ENCODE assay signal across 21 cellular contexts in the genomic region with DNA sequence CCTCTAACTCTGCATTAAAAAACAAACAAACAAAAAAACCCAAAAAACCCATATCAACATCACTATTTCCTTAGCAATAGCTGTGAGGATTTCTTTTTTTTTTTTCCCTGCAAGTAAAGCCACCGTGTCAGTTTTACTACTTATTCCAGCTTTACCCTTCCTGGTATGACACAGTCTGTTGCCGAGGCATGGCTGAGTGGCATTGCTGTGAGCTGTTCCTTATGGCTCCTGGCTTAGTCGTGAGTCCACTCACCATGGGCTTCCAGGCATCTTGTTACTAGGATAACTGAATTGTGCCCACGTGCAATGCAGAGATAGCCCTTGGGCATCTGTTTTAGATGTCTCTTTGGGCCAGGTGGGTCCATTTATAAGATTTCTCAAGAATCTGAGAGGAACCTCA.
DNase-seq lines count a peak whose midpoint lies in the region; ATAC-seq and TF ChIP-seq lines count a peak whose summit lies in the region.
"Had no signal": no experiment of that assay in that cellular context is flagged by ENCODE, and none has a peak within 500 bp of the region (broad histone marks: within the 10 kb centered on the region; RNA-seq: fewer than 3 reads in every experiment).

No MANE protein-coding gene starts in this region.

- H3K56ac ChIP-seq in IMR-90 (ENCODE audit: extremely low read depth, insufficient read depth, low read length): no peak overlapping the region

- peaks cover 2% of the 10 kb centered on the region; the same call in 1 of the 2 replicates for H3K9me1 ChIP-seq in IMR-90 (ENCODE audit: insufficient read depth, low read length)

- POLR2A ChIA-PET in IMR-90 (lab: Charles Lee; ENCODE audit: unreplicated experiment): no interaction called here

- H3K9ac ChIP-seq in GM23248: no peak overlapping the region
- no peak overlapping the region for H3K9ac ChIP-seq in IMR-90 (ENCODE audit: low read depth, low read length)
- no peak overlapping the region for H3K9ac ChIP-seq in trophoblast cell (ENCODE audit: low read length)
- H3K9ac ChIP-seq: KMS-11 had no signal

- no peak for TF ChIP-seq CTCF in IMR-90 (conservative IDR thresholded peaks at IDR 0.05; ENCODE audit: low read depth, low read length)

- H3K23ac ChIP-seq in IMR-90 (ENCODE audit: low read depth, low read length) (no peak overlapping the region), trophoblast cell (ENCODE audit: low read length) (no peak overlapping the region)

- H4K12ac ChIP-seq in trophoblast cell (ENCODE audit: low read depth, low read length): no peak overlapping the region

- no peak for TF ChIP-seq POLR2A in IMR-90 (IDR thresholded peaks at IDR 0.05; ENCODE audit: low read depth, low read length)

- H2AFZ ChIP-seq in GM23248 (no peak overlapping the region), IMR-90 (replicated peaks; ENCODE audit: low read length, poor library complexity) (peak overlapping the region; percentile 51), trophoblast cell (ENCODE audit: insufficient read depth, low read length, poor library complexity) (no peak overlapping the region)

- no peak overlapping the region for H2BK20ac ChIP-seq in IMR-90 (ENCODE audit: low read depth, low read length)

- no peak overlapping the region; the same call in 1 of the 2 replicates for H2AK5ac ChIP-seq in IMR-90 (ENCODE audit: low read depth, low read length)
- no peak overlapping the region for H2AK5ac ChIP-seq in trophoblast cell (ENCODE audit: low read length)

- 58 to 63% methylated on average over 4 of the region's 4 CpGs for WGBS in GM23248 (ENCODE audit: low coverage in 1 of 2, low lambda C conversion rate in 2 of 2, missing lambda C conversion rate in 2 of 2), 2 experiments
- WGBS in IMR-90 (ENCODE audit: extremely low coverage in 2 of 2, insufficient read length in 1 of 2), 2 experiments: no CpG with 5 or more reads among the region's 4 CpGs
- no CpG with 5 or more reads among the region's 4 CpGs for WGBS in trophoblast cell (ENCODE audit: extremely low coverage, insufficient coverage, insufficient read length)

- TF ChIP-seq RAD21 in IMR-90 (IDR thresholded peaks at IDR 0.05; ENCODE audit: low read length): no peak

- H3K9me2 ChIP-seq in GM23248 (ENCODE audit: insufficient read depth): no peaks in the 10 kb centered on the region

- no peak overlapping the region for H3K27ac ChIP-seq in GM23248
- no peak overlapping the region for H3K27ac ChIP-seq in IMR-90 (ENCODE audit: insufficient read depth, low read length)
- H3K27ac ChIP-seq in trophoblast cell (ENCODE audit: low read depth, low read length): no peak overlapping the region
- H3K27ac ChIP-seq: A549, HL-60, KMS-11, SK-N-MC had no signal

- no peaks in the 10 kb centered on the region for H3K27me3 ChIP-seq in GM23248 (replicated peaks; ENCODE audit: insufficient read depth)
- no peaks in the 10 kb centered on the region for H3K27me3 ChIP-seq in IMR-90 (ENCODE audit: control insufficient read depth, insufficient read depth, low read length)
- no peaks in the 10 kb centered on the region for H3K27me3 ChIP-seq in trophoblast cell (ENCODE audit: insufficient read depth, low read length)

- CTCF ChIA-PET in IMR-90 (lab: Yijun Ruan, JAX): interaction anchor here (0.9 to 1.0 kb wide), 2 partner anchors 9 to 17 kb away, joined by 3 read pairs; no protein-coding TSS in a partner anchor

- DNase-seq in GM23248: peak; percentile 29
- DNase-seq in IMR-90: peak; percentile 20
- no peak for DNase-seq in trophoblast cell
- DNase-seq in NCI-H748 treated with DMSO at 0.1 percent for 48 hours (lab: John Stamatoyannopoulos, UW): no peak
- DNase-seq in cerebellar nuclear complex (lab: John Stamatoyannopoulos, UW): no peak
- DNase-seq: DMS79 treated with DMSO at 0.1 percent for 48 hours, NCI-H1105, NCI-H146, NCI-H2029, NCI-H2227 treated with DMSO at 0.1 percent for 48 hours, NCI-H524, RPMI8226, SHP77 treated with DMSO at 0.1 percent for 48 hours, SW 1271 had no signal

- no peak for ATAC-seq in IMR-90 (ENCODE audit: low read depth)
- ATAC-seq in esophagus mucosa: peak; percentile 66
- no peak for ATAC-seq in HG03025 (IDR thresholded peaks at IDR 0.05; ENCODE audit: low FRiP score, unreplicated experiment)
- no peak for ATAC-seq in GM21526 (IDR thresholded peaks at IDR 0.05; ENCODE audit: low FRiP score, unreplicated experiment)
- ATAC-seq: A549 had no signal

- H3K18ac ChIP-seq in IMR-90 (ENCODE audit: low read depth, low read length) (no peak overlapping the region), trophoblast cell (ENCODE audit: low read length) (no peak overlapping the region)

- H3K79me2 ChIP-seq in GM23248 (ENCODE audit: insufficient read depth) (no peaks in the 10 kb centered on the region), trophoblast cell (ENCODE audit: control insufficient read depth, insufficient read depth, low read length, poor library complexity) (peaks cover 3% of the 10 kb centered on the region)

- no peak overlapping the region for H3K4ac ChIP-seq in IMR-90 (ENCODE audit: low read depth, low read length)
- peak overlapping the region; percentile 53 for H3K4ac ChIP-seq in trophoblast cell (ENCODE audit: low read depth, low read length)

- H3K14ac ChIP-seq in IMR-90 (replicated peaks; ENCODE audit: low read depth, low read length) (no peak overlapping the region), trophoblast cell (ENCODE audit: low read length) (no peak overlapping the region)

- no peak overlapping the region for H2BK15ac ChIP-seq in IMR-90 (ENCODE audit: low read depth, low read length)

- peak overlapping the region; percentile 26 for H2AK9ac ChIP-seq in IMR-90 (replicated peaks; ENCODE audit: low read depth, low read length, poor library complexity)

- no peak overlapping the region for H4K5ac ChIP-seq in IMR-90 (ENCODE audit: low read depth, low read length)

- H4K91ac ChIP-seq in IMR-90 (ENCODE audit: insufficient read depth, low read depth, low read length) (no peak overlapping the region), trophoblast cell (ENCODE audit: low read depth, low read length) (no peak overlapping the region)

- H3F3A ChIP-seq in GM23248 (ENCODE audit: insufficient read depth): no peaks in the 10 kb centered on the region

- H2BK12ac ChIP-seq in trophoblast cell (ENCODE audit: low read length): peak overlapping the region; percentile 55

- intact Hi-C loops in IMR-90 (cut with micrococcal nuclease): no loop called here

- H4K20me1 ChIP-seq in GM23248 (ENCODE audit: insufficient read depth) (no peaks in the 10 kb centered on the region), IMR-90 (ENCODE audit: insufficient read depth, low read length) (no peaks in the 10 kb centered on the region)

- H2BK5ac ChIP-seq in IMR-90 (ENCODE audit: low read depth, low read length, poor library complexity, severe bottlenecking) (no peak overlapping the region), trophoblast cell (ENCODE audit: low read depth, low read length, poor library complexity) (no peak overlapping the region)

- no peaks in the 10 kb centered on the region for H3K9me3 ChIP-seq in GM23248 (ENCODE audit: low read depth)
- H3K9me3 ChIP-seq in IMR-90 (ENCODE audit: control insufficient read depth, insufficient read depth, low read length): no peaks in the 10 kb centered on the region
- H3K9me3 ChIP-seq in trophoblast cell (ENCODE audit: insufficient read depth, low read depth, low read length): peaks cover 2% of the 10 kb centered on the region
- H3K9me3 ChIP-seq: A549 had no signal

- H3K4me3 ChIP-seq in GM23248 (no peak overlapping the region), IMR-90 (ENCODE audit: insufficient read depth, low read depth, low read length) (no peak overlapping the region), trophoblast cell (ENCODE audit: low read depth, low read length) (no peak overlapping the region)
- H3K4me3 ChIP-seq: A549, SK-N-MC had no signal

- H2BK120ac ChIP-seq in IMR-90 (ENCODE audit: low read depth, low read length) (no peak overlapping the region), trophoblast cell (ENCODE audit: insufficient read depth, low read length, poor library complexity) (no peak overlapping the region)

- H3K79me1 ChIP-seq in IMR-90 (ENCODE audit: low read depth in 1 of 2, low read length in 2 of 2) (peaks cover 0 to 7% of the 10 kb centered on the region in 2 experiments; a peak in 1 of 4 replicates), trophoblast cell (ENCODE audit: low read length) (peaks cover 5% of the 10 kb centered on the region)

- no peak overlapping the region for H3K4me2 ChIP-seq in GM23248 (ENCODE audit: unreplicated experiment)
- no peak overlapping the region for H3K4me2 ChIP-seq in IMR-90 (ENCODE audit: low read depth, low read length)
- H3K4me2 ChIP-seq in trophoblast cell (ENCODE audit: low read length): no peak overlapping the region
- H3K4me2 ChIP-seq: A549, KMS-11 had no signal

- H3K4me1 ChIP-seq in GM23248 (ENCODE audit: insufficient read depth) (no peaks in the 10 kb centered on the region), IMR-90 (ENCODE audit: control insufficient read depth, insufficient read depth, low read length) (no peaks in the 10 kb centered on the region; the same call in 1 of the 2 replicates), trophoblast cell (ENCODE audit: control insufficient read depth in 1 of 2, insufficient read depth in 2 of 2, low read length in 2 of 2) (peaks cover 8 to 13% of the 10 kb centered on the region in 2 experiments)
- H3K4me1 ChIP-seq: A549 had no signal

- no TSS peak for BruUV-seq in IMR-90 (replicated peaks; lab: Mats Ljungman, UMichigan)

- in situ Hi-C loops in GM23248 (cut with MboI): no loop called here
- in situ Hi-C loops in IMR-90 (cut with MboI; ENCODE audit: low sequenced_read_pairs): no loop called here

- H4K8ac ChIP-seq in IMR-90 (ENCODE audit: low read depth in 2 of 2, low read length in 2 of 2): no peak overlapping the region
- H4K8ac ChIP-seq in trophoblast cell (ENCODE audit: low read depth, low read length): no peak overlapping the region

- dilution Hi-C loops in IMR-90 (cut with HindIII; ENCODE audit: low sequenced_read_pairs, unreplicated experiment): no loop called here

- H3K36me3 ChIP-seq in GM23248 (ENCODE audit: low read depth) (no peaks in the 10 kb centered on the region), IMR-90 (ENCODE audit: control insufficient read depth, insufficient read depth, low read length) (peaks cover 2% of the 10 kb centered on the region; the same call in 1 of the 2 replicates), trophoblast cell (ENCODE audit: control insufficient read depth in 1 of 2, insufficient read depth in 2 of 2, low read length in 2 of 2) (peaks cover 4 to 7% of the 10 kb centered on the region in 2 experiments)

TF ChIP-seq in IMR-90, 13 proteins besides CTCF, POLR2A, EP300 and RAD21 (continues in another document):
- no peak for TF ChIP-seq MXI1 (IDR thresholded peaks at IDR 0.05; ENCODE audit: borderline replicate concordance, low read depth, low read length)
- no peak for TF ChIP-seq BHLHE40 (IDR thresholded peaks at IDR 0.05; ENCODE audit: low read depth, low read length)
- no peak for TF ChIP-seq CHD1 (IDR thresholded peaks at IDR 0.05; ENCODE audit: low read depth, low read length)
- no peak for TF ChIP-seq CEBPB (IDR thresholded peaks at IDR 0.05; ENCODE audit: low read depth, low read length)
- no peak for TF ChIP-seq SMC3 (IDR thresholded peaks at IDR 0.05; ENCODE audit: low read depth, low read length)

Comparison
In these comparisons a context has a peak if more than half of its experiments do, and no peak if none do; other contexts are left out.
1. DNase-seq: peak in GM23248 (single experiment) and IMR-90 (single experiment); none in trophoblast cell (0 of 2), NCI-H748 treated with DMSO at 0.1 percent for 48 hours (single experiment) and cerebellar nuclear complex (0 of 2).